In genomic region chr1:54355931-54356679, GRCh38 we compare ENCODE assay signal across 1 cellular context.
A peak's percentile ranks its signal among the peaks of the same experiment; 100 is the strongest.
TF ChIP-seq lines count a peak whose summit lies in the region.

No MANE protein-coding gene starts in this region.

TF ChIP-seq in K562, 482 proteins besides CTCF, POLR2A, EP300 and RAD21 (continued from another document):
- peak; percentile 40; the same call in 1 of the 2 replicates for TF ChIP-seq ZBTB2 (IDR thresholded peaks at IDR 0.05)
- no peak for TF ChIP-seq ATF2 (CRISPR knock-in tag; IDR thresholded peaks at IDR 0.05)
- TF ChIP-seq SIN3A (IDR thresholded peaks at IDR 0.05; ENCODE audit: borderline replicate concordance in 2 of 2, control insufficient read depth in 1 of 2, low read depth in 2 of 2, low read length in 2 of 2) = peak in 1 of 2 experiments; percentile 49; a peak in 1 of 4 replicates
- peak; percentile 63; the same call in 1 of the 2 replicates for TF ChIP-seq LEF1 (IDR thresholded peaks at IDR 0.05)
- peak; percentile 35 for TF ChIP-seq NCOR1 (IDR thresholded peaks at IDR 0.05)
- TF ChIP-seq HMBOX1 (IDR thresholded peaks at IDR 0.05) = peak; percentile 77
- TF ChIP-seq MXD1 (CRISPR knock-in tag; IDR thresholded peaks at IDR 0.05; ENCODE audit: borderline replicate concordance, poor library complexity, severe bottlenecking) = no peak
- TF ChIP-seq SPI1 (IDR thresholded peaks at IDR 0.05; ENCODE audit: borderline replicate concordance, low read depth, low read length) = peak; percentile 61
- no peak for TF ChIP-seq ZNF77 (CRISPR knock-in tag; IDR thresholded peaks at IDR 0.05)
- 0 out of 4 replicates have a peak, but pooled peaks of 1 of the 2 experiments have one; percentile 26 for TF ChIP-seq MLLT1 (IDR thresholded peaks at IDR 0.05)
- no peak for TF ChIP-seq MYC (IDR thresholded peaks at IDR 0.05; ENCODE audit: low read depth, low read length)
- no peak for TF ChIP-seq MYC (CRISPR knock-in tag; IDR thresholded peaks at IDR 0.05; ENCODE audit: borderline replicate concordance, low read depth)
- peak; percentile 52 for TF ChIP-seq JUND (IDR thresholded peaks at IDR 0.05; ENCODE audit: borderline replicate concordance, low read depth, low read length)
- no peak; the same call in 2 of the 3 replicates for TF ChIP-seq JUND (tag; IDR thresholded peaks at IDR 0.05; ENCODE audit: borderline replicate concordance, low read depth, low read length)
- 0 out of 2 replicates have a peak, but pooled peaks have one; percentile 3 for TF ChIP-seq MAX (CRISPR knock-in tag; IDR thresholded peaks at IDR 0.05)
- TF ChIP-seq RBFOX2 (IDR thresholded peaks at IDR 0.05; ENCODE audit: low read depth, low read length) = 0 out of 2 replicates have a peak, but pooled peaks have one; percentile 21
- no peak for TF ChIP-seq SLC30A9 (CRISPR knock-in tag; IDR thresholded peaks at IDR 0.05)
- TF ChIP-seq ATF6 (CRISPR knock-in tag; IDR thresholded peaks at IDR 0.05) = no peak
- peak in 1 of 2 experiments; percentile 84; a peak in 2 of 4 replicates for TF ChIP-seq CSDE1 (IDR thresholded peaks at IDR 0.05)
- peak; percentile 55 for TF ChIP-seq RBM22 (IDR thresholded peaks at IDR 0.05; ENCODE audit: low read depth, low read length, poor library complexity, severe bottlenecking)
- peak; percentile 65; the same call in 1 of the 2 replicates for TF ChIP-seq HDAC2 (IDR thresholded peaks at IDR 0.05)
- TF ChIP-seq PBX2 (CRISPR knock-in tag; IDR thresholded peaks at IDR 0.05; ENCODE audit: low read depth) = no peak
- 0 out of 2 replicates have a peak, but pooled peaks have one; percentile 20 for TF ChIP-seq PBX2 (tag; conservative IDR thresholded peaks at IDR 0.05; ENCODE audit: low read depth)
- 0 out of 2 replicates have a peak, but pooled peaks have one; percentile 25 for TF ChIP-seq KDM2B (CRISPR knock-in tag; IDR thresholded peaks at IDR 0.05)
- TF ChIP-seq GTF2A2 (tag; IDR thresholded peaks at IDR 0.05) = no peak
- TF ChIP-seq ARID1B (IDR thresholded peaks at IDR 0.05) = peak; percentile 67
- peak; percentile 24; the same call in 1 of the 2 replicates for TF ChIP-seq ZNF592 (IDR thresholded peaks at IDR 0.05)
- TF ChIP-seq ZNF431 (CRISPR knock-in tag; IDR thresholded peaks at IDR 0.05) = no peak; the same call in 1 of the 2 replicates
